Comparison of ENCODE assay signal across 24 cellular contexts in the genomic region with DNA sequence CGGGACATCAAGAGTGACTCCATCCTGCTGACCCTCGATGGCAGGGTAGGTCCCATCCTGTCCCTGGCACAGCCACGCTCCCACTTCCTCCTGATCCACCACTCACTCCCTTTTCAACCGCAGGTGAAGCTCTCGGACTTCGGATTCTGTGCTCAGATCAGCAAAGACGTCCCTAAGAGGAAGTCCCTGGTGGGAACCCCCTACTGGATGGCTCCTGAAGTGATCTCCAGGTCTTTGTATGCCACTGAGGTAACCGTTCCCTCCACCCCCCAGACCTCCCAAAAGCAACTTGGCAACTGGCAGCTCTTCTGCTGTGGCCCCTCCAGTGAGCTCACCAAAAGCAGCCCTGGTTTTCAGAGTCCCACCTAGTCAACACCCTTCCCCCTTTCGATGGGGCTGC. TPM values are rescaled to one million over a fixed set of nuclear protein-coding genes. Genes with fewer than 3 reads are reported as not detected.
"Had no signal": no experiment of that assay in that cellular context is flagged by ENCODE, and none has a peak within 500 bp of the region (broad histone marks: within the 10 kb centered on the region; RNA-seq: fewer than 3 reads in every experiment).

No MANE protein-coding gene starts in this region.

- H3K4me1 ChIP-seq: esophagus muscularis mucosa, gastrocnemius medialis, sigmoid colon, stomach had no signal

- H3K9me3 Mint-ChIP-seq: naive thymus-derived CD4-positive, alpha-beta T cell; nephron progenitor cell; type B pancreatic cell had no signal

- H3K4me3 ChIP-seq: esophagus muscularis mucosa, gastrocnemius medialis, sigmoid colon, skin epidermis, stomach, suprapubic skin, thyroid gland had no signal

- H3K9me3 ChIP-seq: esophagus muscularis mucosa, gastrocnemius medialis, neutrophil, sigmoid colon, stomach, suprapubic skin, thyroid gland had no signal

- H3K27ac ChIP-seq: epithelial cell of prostate, esophagus muscularis mucosa, gastrocnemius medialis, neutrophil, sigmoid colon, skin epidermis, stomach, suprapubic skin, thyroid gland had no signal

- H3K36me3 ChIP-seq: esophagus muscularis mucosa, gastrocnemius medialis, neutrophil, sigmoid colon had no signal

- H3K27me3 ChIP-seq: thyroid gland had no signal

- H3K27ac Mint-ChIP-seq: nephron progenitor cell, type B pancreatic cell had no signal

- DNase-seq: effector memory CD4-positive, alpha-beta T cell; gastrocnemius medialis; naive thymus-derived CD4-positive, alpha-beta T cell; nephron progenitor cell; posterior cingulate gyrus; sigmoid colon; stimulated activated CD4-positive, alpha-beta T cell treated with anti-CD3 and anti-CD28 coated beads, Interleukin-4, amount 100 ng/mL, for 4 hours; stimulated activated naive CD4-positive, alpha-beta T cell; stomach had no signal

- H3K36me3 Mint-ChIP-seq: naive thymus-derived CD4-positive, alpha-beta T cell had no signal

- H3K4me3 Mint-ChIP-seq: nephron progenitor cell, type B pancreatic cell had no signal

RNA-seq across cellular contexts. Expression of a gene that starts 9.4 kb away (rescaled TPM):
- total RNA-seq: esophagus muscularis mucosa, fibroblast of villous mesenchyme, gastrocnemius medialis, kidney epithelial cell, liver, lung microvascular endothelial cell, mesenteric fat pad, mononuclear cell, suprapubic skin had no signal

RNA-seq across cellular contexts. Expression of a gene that starts 34.6 kb away (rescaled TPM):
- total RNA-seq: lung microvascular endothelial cell, osteocyte, pulmonary artery endothelial cell had no signal
